9 cellular contexts compared by ENCODE assay signal in the genomic region with DNA sequence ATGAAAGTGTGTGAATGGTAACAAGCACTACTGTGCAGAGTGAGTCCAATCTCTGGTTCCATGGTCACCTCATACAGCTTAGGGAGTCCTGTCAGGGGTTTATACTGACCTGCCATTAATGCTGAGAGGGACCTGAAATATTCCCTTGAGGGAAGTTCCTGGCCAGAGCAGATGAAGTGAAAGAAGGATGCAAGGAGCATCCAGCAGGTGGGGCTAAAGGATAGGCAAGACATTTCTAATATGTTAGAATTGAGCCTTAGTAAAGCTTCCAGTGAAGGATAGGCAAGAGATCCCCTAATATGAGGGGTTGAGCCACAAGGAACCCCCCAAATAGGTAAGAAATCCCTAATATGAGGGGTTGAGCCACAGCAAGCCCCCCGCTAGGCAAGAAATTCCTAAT. TPM values are rescaled to one million over a fixed set of nuclear protein-coding genes. Genes with fewer than 3 reads are reported as not detected.
DNase-seq lines count a peak whose midpoint lies in the region; TF ChIP-seq lines count a peak whose summit lies in the region.
"Had no signal": no experiment of that assay in that cellular context is flagged by ENCODE, and none has a peak within 500 bp of the region (broad histone marks: within the 10 kb centered on the region; RNA-seq: fewer than 3 reads in every experiment).

No MANE protein-coding gene starts in this region.

- H3K9ac ChIP-seq in OCI-LY1 (ENCODE audit: low read length) = no peak overlapping the region

- H3F3A ChIP-seq in OCI-LY1 (ENCODE audit: insufficient read depth, low read length) = no peaks in the 10 kb centered on the region

- H3K36me3 ChIP-seq in OCI-LY1 (ENCODE audit: insufficient read depth, low read length) = no peaks in the 10 kb centered on the region; the same call in 1 of the 2 replicates
- no peaks in the 10 kb centered on the region for H3K36me3 ChIP-seq in testis (ENCODE audit: low read depth, missing control alignments)

- peaks cover 2% of the 10 kb centered on the region for H3K27me3 Mint-ChIP-seq in activated CD4-positive, alpha-beta T cell treated with anti-CD3 and anti-CD28 coated beads, Interleukin-2, amount 10 ng/mL, durations not matched to agents 24 days and 14 days
- H3K27me3 Mint-ChIP-seq in progenitor cell of endocrine pancreas = no peaks in the 10 kb centered on the region

- DNase-seq in activated CD4-positive, alpha-beta T cell treated with anti-CD3 and anti-CD28 coated beads for 48 hours = peak; percentile 11
- DNase-seq in activated CD4-positive, alpha-beta T cell treated with anti-CD3 and anti-CD28 coated beads, Interleukin-2, amount 10 ng/mL, durations not matched to agents 24 days and 14 days = no peak
- DNase-seq in fibroblast of peridontal ligament (ENCODE audit: extremely low read depth) = peak; percentile 4
- DNase-seq in testis = peak; percentile 73
- DNase-seq in putamen (ENCODE audit: low spot score) = no peak
- DNase-seq in NCI-H774 (lab: John Stamatoyannopoulos, UW) = no peak
- DNase-seq in progenitor cell of endocrine pancreas (ENCODE audit: low spot score, unreplicated experiment) = no peak
- DNase-seq: CD8-positive, alpha-beta T cell had no signal

- TF ChIP-seq CTCF in OCI-LY1 (IDR thresholded peaks at IDR 0.05; ENCODE audit: low read length) (peak; percentile 59; the same call in 1 of the 2 replicates), testis (IDR thresholded peaks at IDR 0.05) (peak in 2 of 3 experiments; percentile 18 to 41), progenitor cell of endocrine pancreas (IDR thresholded peaks at IDR 0.05; ENCODE audit: unreplicated experiment) (no peak)

- H3K4me1 ChIP-seq in OCI-LY1 (ENCODE audit: insufficient read depth, low read length, severe bottlenecking) (no peaks in the 10 kb centered on the region), testis (no peaks in the 10 kb centered on the region)

- no peak overlapping the region for H3K4me2 ChIP-seq in OCI-LY1 (ENCODE audit: low read length)

- H3K27ac ChIP-seq in OCI-LY1 (ENCODE audit: low read depth, low read length, poor library complexity, severe bottlenecking) (no peak overlapping the region), testis (no peak overlapping the region)

- H3K27me3 ChIP-seq in OCI-LY1 (ENCODE audit: insufficient read depth, low read length) = no peaks in the 10 kb centered on the region; the same call in 1 of the 2 replicates
- no peaks in the 10 kb centered on the region for H3K27me3 ChIP-seq in testis

- no peak for TF ChIP-seq POLR2A in testis (IDR thresholded peaks at IDR 0.05)

- H3K4me3 ChIP-seq in OCI-LY1 (ENCODE audit: low read depth, low read length, poor library complexity, severe bottlenecking) (no peak overlapping the region), testis (no peak overlapping the region)

- H3K4me1 Mint-ChIP-seq in activated CD4-positive, alpha-beta T cell treated with anti-CD3 and anti-CD28 coated beads, Interleukin-2, amount 10 ng/mL, durations not matched to agents 24 days and 14 days = no peaks in the 10 kb centered on the region
- no peaks in the 10 kb centered on the region for H3K4me1 Mint-ChIP-seq in progenitor cell of endocrine pancreas (ENCODE audit: low read depth)

- H3K9me2 ChIP-seq in OCI-LY1 (ENCODE audit: low read depth, low read length) = no peaks in the 10 kb centered on the region

- no peak overlapping the region for H3K27ac Mint-ChIP-seq in activated CD4-positive, alpha-beta T cell treated with anti-CD3 and anti-CD28 coated beads, Interleukin-2, amount 10 ng/mL, durations not matched to agents 24 days and 14 days
- H3K27ac Mint-ChIP-seq in progenitor cell of endocrine pancreas = no peak overlapping the region
- H3K27ac Mint-ChIP-seq: CD8-positive, alpha-beta T cell had no signal

- peaks cover 27% of the 10 kb centered on the region for H3K9me3 ChIP-seq in OCI-LY1 (ENCODE audit: low read length)
- no peaks in the 10 kb centered on the region for H3K9me3 ChIP-seq in testis

- H2AFZ ChIP-seq in OCI-LY1 (ENCODE audit: low read length) = no peak overlapping the region

- intact Hi-C loops in activated CD4-positive, alpha-beta T cell treated with anti-CD3 and anti-CD28 coated beads, Interleukin-2, amount 10 ng/mL, durations not matched to agents 24 days and 14 days (cut with micrococcal nuclease) = no loop called here
- intact Hi-C loops in testis (cut with DNase I; ENCODE audit: low total_unique reads) = no loop called here

- no peaks in the 10 kb centered on the region for H3K79me2 ChIP-seq in OCI-LY1 (ENCODE audit: insufficient read depth, low read length)

- peaks cover 14% of the 10 kb centered on the region for H3K9me3 Mint-ChIP-seq in activated CD4-positive, alpha-beta T cell treated with anti-CD3 and anti-CD28 coated beads, Interleukin-2, amount 10 ng/mL, durations not matched to agents 24 days and 14 days
- H3K9me3 Mint-ChIP-seq in progenitor cell of endocrine pancreas (ENCODE audit: low read depth) = peaks cover 50% of the 10 kb centered on the region

- WGBS in testis, 2 donors = 0 to 74% methylated on average over 1 of the region's 1 CpG

- no peak overlapping the region for H3K4me3 Mint-ChIP-seq in activated CD4-positive, alpha-beta T cell treated with anti-CD3 and anti-CD28 coated beads, Interleukin-2, amount 10 ng/mL, durations not matched to agents 24 days and 14 days
- no peak overlapping the region for H3K4me3 Mint-ChIP-seq in progenitor cell of endocrine pancreas (ENCODE audit: low read depth)
- H3K4me3 Mint-ChIP-seq: CD8-positive, alpha-beta T cell had no signal

- no peaks in the 10 kb centered on the region for H3K36me3 Mint-ChIP-seq in activated CD4-positive, alpha-beta T cell treated with anti-CD3 and anti-CD28 coated beads, Interleukin-2, amount 10 ng/mL, durations not matched to agents 24 days and 14 days (ENCODE audit: low read depth)
- H3K36me3 Mint-ChIP-seq in progenitor cell of endocrine pancreas (ENCODE audit: insufficient read depth) = peaks cover 13% of the 10 kb centered on the region

- no peaks in the 10 kb centered on the region for H4K20me1 ChIP-seq in OCI-LY1 (ENCODE audit: insufficient read depth, low read length)

RNA-seq across cellular contexts. Expression of gene FAM221A, which starts 25.5 kb away (rescaled TPM):
- 6.6 TPM in 2 replicates for total RNA-seq in activated CD4-positive, alpha-beta T cell treated with anti-CD3 and anti-CD28 coated beads, Interleukin-2, amount 10 ng/mL, durations not matched to agents 24 days and 14 days
- 10 to 100 TPM; 32.9 to 55.7 TPM for total RNA-seq in testis
- 29.5 TPM for polyA plus RNA-seq in testis (ENCODE audit: insufficient read depth, low read depth, low replicate concordance)
- 34.4 and 37.1 TPM in 2 replicates for total RNA-seq in progenitor cell of endocrine pancreas

RNA-seq across cellular contexts. Expression of gene STK31, which starts 55.5 kb away (rescaled TPM):
- 0.17 TPM in 1 of 2 replicates, not detected in the other for total RNA-seq in activated CD4-positive, alpha-beta T cell treated with anti-CD3 and anti-CD28 coated beads, Interleukin-2, amount 10 ng/mL, durations not matched to agents 24 days and 14 days
- total RNA-seq in testis = 10 to 100 TPM; 59.7 to 79.8 TPM
- 76.8 TPM for polyA plus RNA-seq in testis (ENCODE audit: insufficient read depth, low read depth, low replicate concordance)
- total RNA-seq in progenitor cell of endocrine pancreas = 1.3 and 1.6 TPM in 2 replicates

RNA-seq across cellular contexts. Expression of gene CCDC126, which starts 57.3 kb away (rescaled TPM):
- total RNA-seq in activated CD4-positive, alpha-beta T cell treated with anti-CD3 and anti-CD28 coated beads, Interleukin-2, amount 10 ng/mL, durations not matched to agents 24 days and 14 days = 6.2 and 8.1 TPM in 2 replicates
- 10 to 100 TPM; 32.0 to 97.2 TPM for total RNA-seq in testis
- 80.1 TPM for polyA plus RNA-seq in testis (ENCODE audit: insufficient read depth, low read depth, low replicate concordance)
- total RNA-seq in progenitor cell of endocrine pancreas = 19.4 and 21.3 TPM in 2 replicates

Comparison
In these comparisons a context has a peak if more than half of its experiments do, and no peak if none do; other contexts are left out.
1. DNase-seq: peak in activated CD4-positive, alpha-beta T cell treated with anti-CD3 and anti-CD28 coated beads for 48 hours (single experiment), fibroblast of peridontal ligament (single experiment) and testis (single experiment); none in activated CD4-positive, alpha-beta T cell treated with anti-CD3 and anti-CD28 coated beads, Interleukin-2, amount 10 ng/mL, durations not matched to agents 24 days and 14 days (single experiment), putamen (single experiment), NCI-H774 (single experiment) and progenitor cell of endocrine pancreas (single experiment).
2. RNA of gene STK31, which starts 55.5 kb away (total RNA-seq): 59.7 to 79.8 TPM in testis; 1.3 to 1.6 TPM in progenitor cell of endocrine pancreas and 0.17 TPM in activated CD4-positive, alpha-beta T cell treated with anti-CD3 and anti-CD28 coated beads, Interleukin-2, amount 10 ng/mL, durations not matched to agents 24 days and 14 days; every median in the first group is over 10 times any median in the second.